Comparison of ENCODE assay signal across 9 cellular contexts in genomic region chr5:16974981-16975380, GRCh38. TPM values are rescaled to one million over a fixed set of nuclear protein-coding genes. Genes with fewer than 3 reads are reported as not detected.
"Had no signal": no experiment of that assay in that cellular context is flagged by ENCODE, and none has a peak within 500 bp of the region (broad histone marks: within the 10 kb centered on the region; RNA-seq: fewer than 3 reads in every experiment).

No MANE protein-coding gene starts in this region.

- H3K4me3 ChIP-seq: GM23248, HAP-1, K562 had no signal

- H3K27ac Mint-ChIP-seq: HFFc6 had no signal

- H3K4me1 ChIP-seq: HAP-1 had no signal

- DNase-seq: GM23248, GOT3, H7, HFFc6 had no signal

- H3K27ac ChIP-seq: GM23248, HL-60 had no signal

- H3K9ac ChIP-seq: GM23248 had no signal

- H3K4me3 Mint-ChIP-seq: HFFc6 had no signal

- H3K9me3 ChIP-seq: HAP-1 had no signal

- H2AFZ ChIP-seq: GM23248 had no signal

- ATAC-seq: HCT116, HepG2, K562 had no signal

- H3K36me3 ChIP-seq: HAP-1 had no signal

RNA-seq across cellular contexts. Expression of gene MYO10, which starts 38.9 kb away (rescaled TPM):
- polyA plus RNA-seq: K562 had no signal
